ENCODE assay signal across 12 cellular contexts in the genomic region with DNA sequence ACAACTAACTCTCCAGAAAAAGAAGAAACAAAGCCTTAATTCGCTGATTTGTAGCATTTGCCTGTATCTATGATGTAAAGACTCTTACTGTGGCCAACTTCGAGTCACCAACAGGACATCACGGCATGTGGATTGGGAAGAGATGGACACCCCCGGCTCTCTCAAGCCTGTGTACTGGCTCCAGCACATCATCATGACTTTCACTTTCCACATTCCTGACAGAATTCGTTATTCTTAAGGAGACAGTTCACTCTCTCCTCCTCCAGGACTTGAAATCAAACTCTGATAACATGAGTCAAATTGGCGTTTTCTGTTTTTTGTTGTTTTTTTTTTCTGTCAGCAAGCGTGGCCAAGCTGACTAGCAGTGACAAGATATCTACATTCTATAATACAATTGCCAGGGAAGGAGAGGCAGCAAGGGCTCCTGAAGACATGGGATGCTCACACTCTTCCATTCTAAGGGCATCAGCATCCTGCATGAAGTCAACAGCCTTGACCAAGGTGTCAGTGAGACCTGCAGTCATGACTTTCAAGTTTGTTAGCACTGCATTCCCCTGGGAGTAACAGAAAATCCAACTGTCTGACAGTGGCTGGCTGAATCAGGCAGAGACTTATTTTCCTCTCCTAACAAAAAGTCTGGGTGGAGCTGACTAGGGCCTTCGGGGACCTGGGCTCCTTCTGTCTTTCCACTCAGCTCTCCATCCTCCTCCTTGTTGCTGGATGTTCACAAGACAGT. TPM values are rescaled to one million over a fixed set of nuclear protein-coding genes. Genes with fewer than 3 reads are reported as not detected.
DNase-seq lines count a peak whose midpoint lies in the region; FAIRE-seq and TF ChIP-seq lines count a peak whose summit lies in the region.
"Had no signal": no experiment of that assay in that cellular context is flagged by ENCODE, and none has a peak within 500 bp of the region (broad histone marks: within the 10 kb centered on the region; RNA-seq: fewer than 3 reads in every experiment).

No MANE protein-coding gene starts in this region.

- H2AFZ ChIP-seq in astrocyte (ENCODE audit: low read depth, low read length), result no peak overlapping the region

- intact Hi-C loops in kidney (cut with DNase I), result no loop called here

- H3K27me3 Mint-ChIP-seq in astrocyte (ENCODE audit: low read depth, unreplicated experiment), result peaks cover 27% of the 10 kb centered on the region

- no peak for TF ChIP-seq POLR2A in erythroblast (IDR thresholded peaks at IDR 0.05; ENCODE audit: low read length)

- DNase-seq in LHCN-M2 (ENCODE audit: low read depth), result peak; percentile 45
- DNase-seq in astrocyte (ENCODE audit: low read depth), result peak; percentile 10
- DNase-seq in kidney, result no peak
- DNase-seq in stromal cell of bone marrow (ENCODE audit: low read depth), result peak; percentile 82
- no peak for DNase-seq in UCSD-AML1 (lab: John Stamatoyannopoulos, UW; ENCODE audit: unreplicated experiment)
- DNase-seq in erythroblast (lab: John Stamatoyannopoulos, UW), result no peak
- no peak for DNase-seq in amniotic stem cell (lab: John Stamatoyannopoulos, UW)
- no peak for DNase-seq in SKM-1 (lab: John Stamatoyannopoulos, UW; ENCODE audit: unreplicated experiment)
- DNase-seq: activated naive CD4-positive, alpha-beta T cell treated with anti-CD3 and anti-CD28 coated beads, Interleukin-2, amount 50 U/mL, for 16 hours; NCI-H187 treated with DMSO at 0.1 percent for 48 hours had no signal

- FAIRE-seq in astrocyte (lab: Jason Lieb, UNC) (no peak), kidney (lab: Jason Lieb, UNC) (no peak)

- H3K27ac ChIP-seq in astrocyte (ENCODE audit: low read depth, low read length) (peak overlapping the region; percentile 3), kidney (ENCODE audit: low read depth in 2 of 2, low read length in 2 of 2) (peak overlapping the region; percentile 37 to 51)
- H3K27ac ChIP-seq: psoas muscle, SK-N-MC had no signal

- H3K9ac ChIP-seq in astrocyte (ENCODE audit: low read length) (no peak overlapping the region), kidney (ENCODE audit: low read length in 2 of 2) (peak overlapping the region in 1 of 2 donors; percentile 3)

- H3K4me2 ChIP-seq in astrocyte (ENCODE audit: low read length), result peak overlapping the region; percentile 33

- H3K27me3 ChIP-seq in astrocyte (ENCODE audit: insufficient read depth, low read length), result no peaks in the 10 kb centered on the region

- no peaks in the 10 kb centered on the region for H3K4me1 Mint-ChIP-seq in astrocyte (ENCODE audit: low read depth, unreplicated experiment)

- peaks cover 4% of the 10 kb centered on the region for H3K9me3 Mint-ChIP-seq in astrocyte (ENCODE audit: unreplicated experiment)

- H3K4me3 ChIP-seq in astrocyte (ENCODE audit: insufficient read depth, low read depth, low read length), result no peak overlapping the region
- peak overlapping the region; percentile 49 to 50 for H3K4me3 ChIP-seq in kidney (ENCODE audit: low read length in 2 of 2)
- H3K4me3 ChIP-seq: psoas muscle, SK-N-MC had no signal

- H3K9me3 ChIP-seq in astrocyte (ENCODE audit: insufficient read depth, low read depth, low read length), result no peaks in the 10 kb centered on the region
- no peaks in the 10 kb centered on the region for H3K9me3 ChIP-seq in kidney (ENCODE audit: control insufficient read depth in 1 of 2, low read length in 2 of 2)
- H3K9me3 ChIP-seq: psoas muscle had no signal

- H4K20me1 ChIP-seq in astrocyte (ENCODE audit: insufficient read depth, low read length), result no peaks in the 10 kb centered on the region

- H3K36me3 Mint-ChIP-seq in astrocyte (ENCODE audit: low read depth, unreplicated experiment), result no peaks in the 10 kb centered on the region

- H3K79me2 ChIP-seq in astrocyte (ENCODE audit: insufficient read depth, low read length), result no peaks in the 10 kb centered on the region

- H3K36me3 ChIP-seq in astrocyte (ENCODE audit: insufficient read depth, low read length), result no peaks in the 10 kb centered on the region
- H3K36me3 ChIP-seq in kidney (ENCODE audit: control insufficient read depth in 1 of 2, insufficient read depth in 2 of 2, low read length in 2 of 2), result no peaks in the 10 kb centered on the region

- H3K4me1 ChIP-seq in astrocyte (ENCODE audit: insufficient read depth, low read length) (peaks cover 16% of the 10 kb centered on the region), kidney (ENCODE audit: control insufficient read depth in 1 of 2, insufficient read depth in 1 of 2, low read depth in 1 of 2, low read length in 2 of 2) (peaks cover 15 to 17% of the 10 kb centered on the region in 2 donors)
- H3K4me1 ChIP-seq: psoas muscle had no signal

- H3K4me3 Mint-ChIP-seq in astrocyte (ENCODE audit: unreplicated experiment), result no peak overlapping the region

- TF ChIP-seq CTCF in astrocyte (IDR thresholded peaks at IDR 0.05; ENCODE audit: insufficient read depth, low read depth, low read length) (no peak), kidney (IDR thresholded peaks at IDR 0.05; ENCODE audit: borderline replicate concordance, extremely low read depth, insufficient read depth) (no peak)

- H3K27ac Mint-ChIP-seq in astrocyte (ENCODE audit: unreplicated experiment), result peak overlapping the region; percentile 71

RNA-seq across cellular contexts. Expression of a gene that starts 13.3 kb away (rescaled TPM):
- total RNA-seq in LHCN-M2 (2014; rRNA removed), result not detected in 2 replicates
- not detected for polyA plus RNA-seq in LHCN-M2 (2012)
- not detected in 2 replicates for total RNA-seq in astrocyte
- total RNA-seq in kidney, result 16.4 TPM
- 3.6 TPM for polyA plus RNA-seq in kidney (ENCODE audit: insufficient read depth, low read depth, low replicate concordance)

RNA-seq across cellular contexts. Expression of a gene that starts 37.9 kb away (rescaled TPM):
- total RNA-seq in LHCN-M2 (2014; rRNA removed) (not detected in 2 replicates), astrocyte (not detected in 2 replicates), kidney (1.8 TPM)
- not detected for polyA plus RNA-seq in LHCN-M2 (2012)
- polyA plus RNA-seq in kidney (ENCODE audit: insufficient read depth, low read depth, low replicate concordance), result 5.5 TPM

RNA-seq across cellular contexts. Expression of a gene that starts 41.8 kb away (rescaled TPM):
- total RNA-seq in LHCN-M2 (2014; rRNA removed), result 2.7 and 3.1 TPM in 2 replicates
- polyA plus RNA-seq in LHCN-M2 (2012), result 1.7 TPM
- 2.2 and 2.6 TPM in 2 replicates for total RNA-seq in astrocyte
- 2.5 TPM for total RNA-seq in kidney
- 2.5 TPM for polyA plus RNA-seq in kidney (ENCODE audit: insufficient read depth, low read depth, low replicate concordance)

Comparison
In these comparisons a context has a peak if more than half of its experiments do, and no peak if none do; other contexts are left out.
1. DNase-seq: peak in LHCN-M2 (single experiment), astrocyte (single experiment) and stromal cell of bone marrow (single experiment); none in kidney (single experiment), UCSD-AML1 (single experiment), erythroblast (0 of 2), amniotic stem cell (single experiment) and SKM-1 (single experiment).
2. RNA of a gene that starts 13.3 kb away (total RNA-seq): 16.4 TPM in kidney (single experiment); not detected in astrocyte and not detected in LHCN-M2; every median in the first group is over 10 times any median in the second.